In genomic region chr12:63419119-63419518, GRCh38 we compare ENCODE assay signal across 1 cellular context.
A peak's percentile ranks its signal among the peaks of the same experiment; 100 is the strongest.
TF ChIP-seq lines count a peak whose summit lies in the region.

No MANE protein-coding gene starts in this region.

TF ChIP-seq in HEK293, 187 proteins besides CTCF, POLR2A, EP300 and RAD21 (continued from another document and continues in another):
- TF ChIP-seq ZNF513 (tag by site-specific recombination; IDR thresholded peaks at IDR 0.05) (no peak), ZNF560 (tag by site-specific recombination; IDR thresholded peaks at IDR 0.05; ENCODE audit: borderline replicate concordance) (no peak), ZNF292 (tag by site-specific recombination; IDR thresholded peaks at IDR 0.05; ENCODE audit: borderline replicate concordance, low read depth) (no peak), ZNF138 (tag by site-specific recombination; IDR thresholded peaks at IDR 0.05; ENCODE audit: borderline replicate concordance) (no peak), ZNF768 (tag by site-specific recombination; IDR thresholded peaks at IDR 0.05) (no peak), ZNF518A (tag by site-specific recombination; conservative IDR thresholded peaks at IDR 0.05; ENCODE audit: low read depth) (peak; percentile 56; the same call in 1 of the 2 replicates), ZNF350 (tag by site-specific recombination; IDR thresholded peaks at IDR 0.05) (no peak), ZNF629 (tag by site-specific recombination; IDR thresholded peaks at IDR 0.05) (peak; percentile 85), TSHZ1 (tag by site-specific recombination; IDR thresholded peaks at IDR 0.05; ENCODE audit: borderline replicate concordance) (peak; percentile 85), ZBTB17 (tag by site-specific recombination; IDR thresholded peaks at IDR 0.05) (peak; percentile 79), ZNF830 (tag by site-specific recombination; IDR thresholded peaks at IDR 0.05; ENCODE audit: low read depth) (no peak), ZNF624 (tag by site-specific recombination; IDR thresholded peaks at IDR 0.05) (no peak), ZBTB44 (tag by site-specific recombination; IDR thresholded peaks at IDR 0.05) (no peak), OSR2 (tag by site-specific recombination; IDR thresholded peaks at IDR 0.05) (no peak), HOXC10 (CRISPR knock-in tag; IDR thresholded peaks at IDR 0.05) (no peak), ZNF114 (tag by site-specific recombination; IDR thresholded peaks at IDR 0.05) (no peak), ZEB2 (tag by site-specific recombination; IDR thresholded peaks at IDR 0.05) (peak; percentile 76), ZNF214 (tag by site-specific recombination; IDR thresholded peaks at IDR 0.05; ENCODE audit: borderline replicate concordance) (no peak), ZNF510 (tag by site-specific recombination; IDR thresholded peaks at IDR 0.05; ENCODE audit: insufficient replicate concordance) (no peak), ZNF16 (tag by site-specific recombination; IDR thresholded peaks at IDR 0.05; ENCODE audit: low read depth) (no peak), ZNF239 (tag by site-specific recombination; IDR thresholded peaks at IDR 0.05) (no peak), KLF16 (tag by site-specific recombination; IDR thresholded peaks at IDR 0.05) (0 out of 2 replicates have a peak, but pooled peaks have one; percentile 49), SETDB1 (IDR thresholded peaks at IDR 0.05; ENCODE audit: insufficient read length, low read length) (peak; percentile 48), ZNF112 (tag by site-specific recombination; IDR thresholded peaks at IDR 0.05) (no peak), ZNF366 (tag by site-specific recombination; conservative IDR thresholded peaks at IDR 0.05) (peak; percentile 67), PRDM1 (tag by site-specific recombination; IDR thresholded peaks at IDR 0.05) (peak; percentile 77), GFI1B (tag by site-specific recombination; IDR thresholded peaks at IDR 0.05) (peak; percentile 70; the same call in 1 of the 2 replicates), YY2 (tag by site-specific recombination; IDR thresholded peaks at IDR 0.05) (no peak), BCL11B (tag by site-specific recombination; IDR thresholded peaks at IDR 0.05; ENCODE audit: low read depth) (no peak), ZNF335 (tag by site-specific recombination; conservative IDR thresholded peaks at IDR 0.05) (peak; percentile 28; the same call in 1 of the 2 replicates), ZNF843 (tag by site-specific recombination; IDR thresholded peaks at IDR 0.05) (peak; percentile 71), ZNF670 (tag by site-specific recombination; IDR thresholded peaks at IDR 0.05; ENCODE audit: low read depth) (no peak), TRIM28 (IDR thresholded peaks at IDR 0.05; ENCODE audit: borderline replicate concordance, low read length) (no peak), SP3 (tag by site-specific recombination; IDR thresholded peaks at IDR 0.05) (peak; percentile 60), ZNF571 (tag by site-specific recombination; IDR thresholded peaks at IDR 0.05) (no peak), ZNF580 (tag by site-specific recombination; IDR thresholded peaks at IDR 0.05) (peak; percentile 8; the same call in 1 of the 2 replicates), ZNF133 (tag by site-specific recombination; IDR thresholded peaks at IDR 0.05) (no peak), ZNF341 (tag by site-specific recombination; IDR thresholded peaks at IDR 0.05; ENCODE audit: low read depth) (no peak), ZXDB (tag by site-specific recombination; IDR thresholded peaks at IDR 0.05) (peak; percentile 65; the same call in 1 of the 2 replicates)
- TF ChIP-seq, protein P1, sequence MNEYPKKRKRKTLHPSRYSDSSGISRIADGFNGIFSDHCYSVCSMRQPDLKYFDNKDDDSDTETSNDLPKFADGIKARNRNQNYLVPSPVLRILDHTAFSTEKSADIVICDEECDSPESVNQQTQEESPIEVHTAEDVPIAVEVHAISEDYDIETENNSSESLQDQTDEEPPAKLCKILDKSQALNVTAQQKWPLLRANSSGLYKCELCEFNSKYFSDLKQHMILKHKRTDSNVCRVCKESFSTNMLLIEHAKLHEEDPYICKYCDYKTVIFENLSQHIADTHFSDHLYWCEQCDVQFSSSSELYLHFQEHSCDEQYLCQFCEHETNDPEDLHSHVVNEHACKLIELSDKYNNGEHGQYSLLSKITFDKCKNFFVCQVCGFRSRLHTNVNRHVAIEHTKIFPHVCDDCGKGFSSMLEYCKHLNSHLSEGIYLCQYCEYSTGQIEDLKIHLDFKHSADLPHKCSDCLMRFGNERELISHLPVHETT (tag by site-specific recombination; IDR thresholded peaks at IDR 0.05), result peak; percentile 97
- TF ChIP-seq, protein P2, sequence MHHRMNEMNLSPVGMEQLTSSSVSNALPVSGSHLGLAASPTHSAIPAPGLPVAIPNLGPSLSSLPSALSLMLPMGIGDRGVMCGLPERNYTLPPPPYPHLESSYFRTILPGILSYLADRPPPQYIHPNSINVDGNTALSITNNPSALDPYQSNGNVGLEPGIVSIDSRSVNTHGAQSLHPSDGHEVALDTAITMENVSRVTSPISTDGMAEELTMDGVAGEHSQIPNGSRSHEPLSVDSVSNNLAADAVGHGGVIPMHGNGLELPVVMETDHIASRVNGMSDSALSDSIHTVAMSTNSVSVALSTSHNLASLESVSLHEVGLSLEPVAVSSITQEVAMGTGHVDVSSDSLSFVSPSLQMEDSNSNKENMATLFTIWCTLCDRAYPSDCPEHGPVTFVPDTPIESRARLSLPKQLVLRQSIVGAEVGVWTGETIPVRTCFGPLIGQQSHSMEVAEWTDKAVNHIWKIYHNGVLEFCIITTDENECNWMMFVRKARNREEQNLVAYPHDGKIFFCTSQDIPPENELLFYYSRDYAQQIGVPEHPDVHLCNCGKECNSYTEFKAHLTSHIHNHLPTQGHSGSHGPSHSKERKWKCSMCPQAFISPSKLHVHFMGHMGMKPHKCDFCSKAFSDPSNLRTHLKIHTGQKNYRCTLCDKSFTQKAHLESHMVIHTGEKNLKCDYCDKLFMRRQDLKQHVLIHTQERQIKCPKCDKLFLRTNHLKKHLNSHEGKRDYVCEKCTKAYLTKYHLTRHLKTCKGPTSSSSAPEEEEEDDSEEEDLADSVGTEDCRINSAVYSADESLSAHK (tag by site-specific recombination; IDR thresholded peaks at IDR 0.05), result no peak
- TF ChIP-seq, protein P3, sequence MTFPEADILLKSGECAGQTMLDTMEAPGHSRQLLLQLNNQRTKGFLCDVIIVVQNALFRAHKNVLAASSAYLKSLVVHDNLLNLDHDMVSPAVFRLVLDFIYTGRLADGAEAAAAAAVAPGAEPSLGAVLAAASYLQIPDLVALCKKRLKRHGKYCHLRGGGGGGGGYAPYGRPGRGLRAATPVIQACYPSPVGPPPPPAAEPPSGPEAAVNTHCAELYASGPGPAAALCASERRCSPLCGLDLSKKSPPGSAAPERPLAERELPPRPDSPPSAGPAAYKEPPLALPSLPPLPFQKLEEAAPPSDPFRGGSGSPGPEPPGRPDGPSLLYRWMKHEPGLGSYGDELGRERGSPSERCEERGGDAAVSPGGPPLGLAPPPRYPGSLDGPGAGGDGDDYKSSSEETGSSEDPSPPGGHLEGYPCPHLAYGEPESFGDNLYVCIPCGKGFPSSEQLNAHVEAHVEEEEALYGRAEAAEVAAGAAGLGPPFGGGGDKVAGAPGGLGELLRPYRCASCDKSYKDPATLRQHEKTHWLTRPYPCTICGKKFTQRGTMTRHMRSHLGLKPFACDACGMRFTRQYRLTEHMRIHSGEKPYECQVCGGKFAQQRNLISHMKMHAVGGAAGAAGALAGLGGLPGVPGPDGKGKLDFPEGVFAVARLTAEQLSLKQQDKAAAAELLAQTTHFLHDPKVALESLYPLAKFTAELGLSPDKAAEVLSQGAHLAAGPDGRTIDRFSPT (tag by site-specific recombination; IDR thresholded peaks at IDR 0.05), result peak; percentile 95
- TF ChIP-seq, protein P4, sequence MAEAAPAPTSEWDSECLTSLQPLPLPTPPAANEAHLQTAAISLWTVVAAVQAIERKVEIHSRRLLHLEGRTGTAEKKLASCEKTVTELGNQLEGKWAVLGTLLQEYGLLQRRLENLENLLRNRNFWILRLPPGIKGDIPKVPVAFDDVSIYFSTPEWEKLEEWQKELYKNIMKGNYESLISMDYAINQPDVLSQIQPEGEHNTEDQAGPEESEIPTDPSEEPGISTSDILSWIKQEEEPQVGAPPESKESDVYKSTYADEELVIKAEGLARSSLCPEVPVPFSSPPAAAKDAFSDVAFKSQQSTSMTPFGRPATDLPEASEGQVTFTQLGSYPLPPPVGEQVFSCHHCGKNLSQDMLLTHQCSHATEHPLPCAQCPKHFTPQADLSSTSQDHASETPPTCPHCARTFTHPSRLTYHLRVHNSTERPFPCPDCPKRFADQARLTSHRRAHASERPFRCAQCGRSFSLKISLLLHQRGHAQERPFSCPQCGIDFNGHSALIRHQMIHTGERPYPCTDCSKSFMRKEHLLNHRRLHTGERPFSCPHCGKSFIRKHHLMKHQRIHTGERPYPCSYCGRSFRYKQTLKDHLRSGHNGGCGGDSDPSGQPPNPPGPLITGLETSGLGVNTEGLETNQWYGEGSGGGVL (tag by site-specific recombination; IDR thresholded peaks at IDR 0.05), result peak; percentile 76
